Comparison of ENCODE assay signal across 1 cellular context in genomic region chr20:50306478-50307423, GRCh38.
TF ChIP-seq lines count a peak whose summit lies in the region.

No MANE protein-coding gene starts in this region.

TF ChIP-seq in HepG2, 621 proteins besides CTCF, POLR2A, EP300 and RAD21 (continued from another document and continues in another):
- TF ChIP-seq ZBTB49 (CRISPR knock-in tag; IDR thresholded peaks at IDR 0.05; ENCODE audit: borderline replicate concordance) (no peak), ZNF432 (CRISPR knock-in tag; IDR thresholded peaks at IDR 0.05; ENCODE audit: borderline replicate concordance) (no peak), ZBTB8A (CRISPR knock-in tag; IDR thresholded peaks at IDR 0.05; ENCODE audit: borderline replicate concordance, low read depth) (no peak), RBM22 (optimal IDR thresholded peaks at IDR 0.05; ENCODE audit: low read length) (no peak), ZNF10 (CRISPR knock-in tag; IDR thresholded peaks at IDR 0.05; ENCODE audit: borderline replicate concordance, low read depth) (peak; percentile 57; the same call in 1 of the 2 replicates), NFAT5 (CRISPR knock-in tag; IDR thresholded peaks at IDR 0.05) (no peak; the same call in none of the 2 replicates), ESRRA (CRISPR knock-in tag; IDR thresholded peaks at IDR 0.05; ENCODE audit: low read depth) (no peak), DDIT3 (CRISPR knock-in tag; IDR thresholded peaks at IDR 0.05) (no peak), GTF3A (CRISPR knock-in tag; conservative IDR thresholded peaks at IDR 0.05) (no peak; the same call in 1 of the 2 replicates), ZNF724P (CRISPR knock-in tag; IDR thresholded peaks at IDR 0.05; ENCODE audit: borderline replicate concordance) (no peak), CC2D1A (CRISPR knock-in tag; IDR thresholded peaks at IDR 0.05) (no peak), ZNF777 (CRISPR knock-in tag; IDR thresholded peaks at IDR 0.05) (no peak), USF2 (IDR thresholded peaks at IDR 0.05; ENCODE audit: low read depth, low read length) (no peak), USF2 (CRISPR knock-in tag; IDR thresholded peaks at IDR 0.05; ENCODE audit: borderline replicate concordance) (no peak; the same call in 1 of the 2 replicates), HOXA7 (CRISPR knock-in tag; IDR thresholded peaks at IDR 0.05) (no peak), ZNF879 (CRISPR knock-in tag; IDR thresholded peaks at IDR 0.05) (no peak), ZNF556 (CRISPR knock-in tag; IDR thresholded peaks at IDR 0.05; ENCODE audit: borderline replicate concordance) (no peak), RARG (CRISPR knock-in tag; IDR thresholded peaks at IDR 0.05; ENCODE audit: low read depth) (peak; percentile 92), ZFX (CRISPR knock-in tag; IDR thresholded peaks at IDR 0.05; ENCODE audit: low read depth) (no peak), SOX13 (IDR thresholded peaks at IDR 0.05) (peak; percentile 45; the same call in 1 of the 2 replicates), SOX13 (CRISPR knock-in tag; conservative IDR thresholded peaks at IDR 0.05 in 1 of 2, IDR thresholded peaks at IDR 0.05 in 1 of 2) (no peak), DNMT1 (CRISPR knock-in tag; IDR thresholded peaks at IDR 0.05) (peak; percentile 29; the same call in 1 of the 2 replicates), FOXO4 (CRISPR knock-in tag; conservative IDR thresholded peaks at IDR 0.05) (0 out of 2 replicates have a peak, but pooled peaks have one; percentile 75), ZNF549 (CRISPR knock-in tag; IDR thresholded peaks at IDR 0.05) (no peak), ZNF441 (CRISPR knock-in tag; IDR thresholded peaks at IDR 0.05; ENCODE audit: borderline replicate concordance) (no peak; the same call in 1 of the 2 replicates), CSRNP1 (CRISPR knock-in tag; IDR thresholded peaks at IDR 0.05) (no peak), MIER3 (CRISPR knock-in tag; IDR thresholded peaks at IDR 0.05; ENCODE audit: borderline replicate concordance) (0 out of 2 replicates have a peak, but pooled peaks have one; percentile 18)
- TF ChIP-seq, protein P1, sequence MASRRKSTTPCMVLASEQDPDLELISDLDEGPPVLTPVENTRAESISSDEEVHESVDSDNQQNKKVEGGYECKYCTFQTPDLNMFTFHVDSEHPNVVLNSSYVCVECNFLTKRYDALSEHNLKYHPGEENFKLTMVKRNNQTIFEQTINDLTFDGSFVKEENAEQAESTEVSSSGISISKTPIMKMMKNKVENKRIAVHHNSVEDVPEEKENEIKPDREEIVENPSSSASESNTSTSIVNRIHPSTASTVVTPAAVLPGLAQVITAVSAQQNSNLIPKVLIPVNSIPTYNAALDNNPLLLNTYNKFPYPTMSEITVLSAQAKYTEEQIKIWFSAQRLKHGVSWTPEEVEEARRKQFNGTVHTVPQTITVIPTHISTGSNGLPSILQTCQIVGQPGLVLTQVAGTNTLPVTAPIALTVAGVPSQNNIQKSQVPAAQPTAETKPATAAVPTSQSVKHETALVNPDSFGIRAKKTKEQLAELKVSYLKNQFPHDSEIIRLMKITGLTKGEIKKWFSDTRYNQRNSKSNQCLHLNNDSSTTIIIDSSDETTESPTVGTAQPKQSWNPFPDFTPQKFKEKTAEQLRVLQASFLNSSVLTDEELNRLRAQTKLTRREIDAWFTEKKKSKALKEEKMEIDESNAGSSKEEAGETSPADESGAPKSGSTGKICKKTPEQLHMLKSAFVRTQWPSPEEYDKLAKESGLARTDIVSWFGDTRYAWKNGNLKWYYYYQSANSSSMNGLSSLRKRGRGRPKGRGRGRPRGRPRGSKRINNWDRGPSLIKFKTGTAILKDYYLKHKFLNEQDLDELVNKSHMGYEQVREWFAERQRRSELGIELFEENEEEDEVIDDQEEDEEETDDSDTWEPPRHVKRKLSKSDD (CRISPR knock-in tag; IDR thresholded peaks at IDR 0.05; ENCODE audit: low read depth) = no peak
- TF ChIP-seq, protein P2, sequence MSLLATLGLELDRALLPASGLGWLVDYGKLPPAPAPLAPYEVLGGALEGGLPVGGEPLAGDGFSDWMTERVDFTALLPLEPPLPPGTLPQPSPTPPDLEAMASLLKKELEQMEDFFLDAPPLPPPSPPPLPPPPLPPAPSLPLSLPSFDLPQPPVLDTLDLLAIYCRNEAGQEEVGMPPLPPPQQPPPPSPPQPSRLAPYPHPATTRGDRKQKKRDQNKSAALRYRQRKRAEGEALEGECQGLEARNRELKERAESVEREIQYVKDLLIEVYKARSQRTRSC (CRISPR knock-in tag; IDR thresholded peaks at IDR 0.05; ENCODE audit: low read depth) = no peak
- TF ChIP-seq, protein P3, sequence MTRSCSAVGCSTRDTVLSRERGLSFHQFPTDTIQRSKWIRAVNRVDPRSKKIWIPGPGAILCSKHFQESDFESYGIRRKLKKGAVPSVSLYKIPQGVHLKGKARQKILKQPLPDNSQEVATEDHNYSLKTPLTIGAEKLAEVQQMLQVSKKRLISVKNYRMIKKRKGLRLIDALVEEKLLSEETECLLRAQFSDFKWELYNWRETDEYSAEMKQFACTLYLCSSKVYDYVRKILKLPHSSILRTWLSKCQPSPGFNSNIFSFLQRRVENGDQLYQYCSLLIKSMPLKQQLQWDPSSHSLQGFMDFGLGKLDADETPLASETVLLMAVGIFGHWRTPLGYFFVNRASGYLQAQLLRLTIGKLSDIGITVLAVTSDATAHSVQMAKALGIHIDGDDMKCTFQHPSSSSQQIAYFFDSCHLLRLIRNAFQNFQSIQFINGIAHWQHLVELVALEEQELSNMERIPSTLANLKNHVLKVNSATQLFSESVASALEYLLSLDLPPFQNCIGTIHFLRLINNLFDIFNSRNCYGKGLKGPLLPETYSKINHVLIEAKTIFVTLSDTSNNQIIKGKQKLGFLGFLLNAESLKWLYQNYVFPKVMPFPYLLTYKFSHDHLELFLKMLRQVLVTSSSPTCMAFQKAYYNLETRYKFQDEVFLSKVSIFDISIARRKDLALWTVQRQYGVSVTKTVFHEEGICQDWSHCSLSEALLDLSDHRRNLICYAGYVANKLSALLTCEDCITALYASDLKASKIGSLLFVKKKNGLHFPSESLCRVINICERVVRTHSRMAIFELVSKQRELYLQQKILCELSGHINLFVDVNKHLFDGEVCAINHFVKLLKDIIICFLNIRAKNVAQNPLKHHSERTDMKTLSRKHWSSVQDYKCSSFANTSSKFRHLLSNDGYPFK (CRISPR knock-in tag; IDR thresholded peaks at IDR 0.05; ENCODE audit: borderline replicate concordance) = no peak
